In genomic region chr14:60971271-60971670, GRCh38 we compare ENCODE assay signal across 37 cellular contexts.
"Had no signal": no experiment of that assay in that cellular context is flagged by ENCODE, and none has a peak within 500 bp of the region (broad histone marks: within the 10 kb centered on the region; RNA-seq: fewer than 3 reads in every experiment).

No MANE protein-coding gene starts in this region.

- H3K9me3 ChIP-seq: breast epithelium, gastrocnemius medialis, heart right ventricle had no signal

- H3K27me3 ChIP-seq: adrenal gland, breast epithelium, cardiac muscle cell, dorsolateral prefrontal cortex, foreskin keratinocyte, gastrocnemius medialis, heart right ventricle had no signal

- H3K27me3 Mint-ChIP-seq: activated B cell treated with CpG ODN at 0.5 μM for 24 hours; activated CD8-positive, alpha-beta memory T cell treated with anti-CD3 and anti-CD28 coated beads, Interleukin-2, amount 10 ng/mL, durations not matched to agents 7 days and 5 days; activated naive CD4-positive, alpha-beta T cell treated with anti-CD3 and anti-CD28 coated beads, Interleukin-2, amount 50 U/mL, for 24 hours; activated naive CD8-positive, alpha-beta T cell treated with anti-CD3 and anti-CD28 coated beads for 36 hours; activated naive CD8-positive, alpha-beta T cell treated with anti-CD3 and anti-CD28 coated beads, Interleukin-2, amount 50 U/mL, for 24 hours; activated T-helper 17 cell treated with anti-CD3 and anti-CD28 coated beads, Interleukin-2, amount 50 U/mL, for 72 hours; brain; central memory CD8-positive, alpha-beta T cell; dendritic cell treated with granulocyte-macrophage colony-stimulating factor and Interleukin-4, amounts not matched to agents 40 ng/mL and 50 ng/mL, for 4 days; T-helper 17 cell had no signal

- H3K36me3 ChIP-seq: breast epithelium, gastrocnemius medialis had no signal

- H3K4me1 Mint-ChIP-seq: activated CD8-positive, alpha-beta memory T cell treated with anti-CD3 and anti-CD28 coated beads, Interleukin-2, amount 10 ng/mL, durations not matched to agents 7 days and 5 days; activated T-helper 17 cell treated with anti-CD3 and anti-CD28 coated beads, Interleukin-2, amount 50 U/mL, for 72 hours; endodermal cell had no signal

- DNase-seq: activated B cell treated with CpG ODN at 0.5 μM for 24 hours; activated CD4-positive, alpha-beta T cell treated with anti-CD3 and anti-CD28 coated beads for 48 hours; activated CD4-positive, alpha-beta T cell treated with anti-CD3 and anti-CD28 coated beads, Interleukin-2, amount 50 U/mL, for 1 hour; activated CD4-positive, alpha-beta T cell treated with anti-CD3 and anti-CD28 coated beads, Interleukin-2, amount 50 U/mL, for 48 hours; activated CD8-positive, alpha-beta memory T cell treated with anti-CD3 and anti-CD28 coated beads, Interleukin-2, amount 10 ng/mL, durations not matched to agents 7 days and 5 days; activated CD8-positive, alpha-beta memory T cell treated with anti-CD3 and anti-CD28 coated beads, Interleukin-2, amount 50 U/mL, for 4 hours; activated CD8-positive, alpha-beta T cell treated with anti-CD3 and anti-CD28 coated beads, Interleukin-2, amount 10 ng/mL, durations not matched to agents 7 days and 5 days; activated effector memory CD4-positive, alpha-beta T cell treated with Interleukin-2 at 50 U/mL for 16 hours; activated gamma-delta T cell treated with Interleukin-2 at 50 U/mL for 16 hours; activated naive CD4-positive, alpha-beta T cell treated with Interleukin-2 at 50 U/mL for 16 hours; activated naive CD8-positive, alpha-beta T cell treated with anti-CD3 and anti-CD28 coated beads for 36 hours; activated naive CD8-positive, alpha-beta T cell treated with anti-CD3 and anti-CD28 coated beads, Interleukin-2, amount 50 U/mL, for 24 hours; activated T-cell treated with anti-CD3 and anti-CD28 coated beads, Interleukin-2, amount 50 U/mL, for 1 hour; adrenal gland; amygdala; aorta; dorsolateral prefrontal cortex; effector memory CD4-positive, alpha-beta T cell; endodermal cell; foreskin keratinocyte; gastrocnemius medialis; heart right ventricle; T-helper 1 cell; T-helper 17 cell; T1000; WERI-Rb-1 had no signal

- H3K4me3 Mint-ChIP-seq: activated B cell treated with CpG ODN at 0.5 μM for 24 hours; activated CD8-positive, alpha-beta memory T cell treated with anti-CD3 and anti-CD28 coated beads, Interleukin-2, amount 10 ng/mL, durations not matched to agents 7 days and 5 days; activated CD8-positive, alpha-beta T cell treated with anti-CD3 and anti-CD28 coated beads, Interleukin-2, amount 10 ng/mL, durations not matched to agents 7 days and 5 days; activated naive CD4-positive, alpha-beta T cell treated with anti-CD3 and anti-CD28 coated beads, Interleukin-2, amount 50 U/mL, for 24 hours; activated naive CD8-positive, alpha-beta T cell treated with anti-CD3 and anti-CD28 coated beads for 36 hours; activated naive CD8-positive, alpha-beta T cell treated with anti-CD3 and anti-CD28 coated beads, Interleukin-2, amount 50 U/mL, for 24 hours; activated T-helper 17 cell treated with anti-CD3 and anti-CD28 coated beads, Interleukin-2, amount 50 U/mL, for 72 hours; brain; central memory CD8-positive, alpha-beta T cell; dendritic cell treated with granulocyte-macrophage colony-stimulating factor and Interleukin-4, amounts not matched to agents 40 ng/mL and 50 ng/mL, for 4 days; endodermal cell; T-helper 17 cell; T-helper 2 cell treated with Interferon-gamma antibody and Interleukin-4, amounts not matched to agents 5 μg/mL and 100 μg/mL, for 36 hours had no signal

- ATAC-seq: activated CD4-positive, CD25-positive, alpha-beta regulatory T cell treated with anti-CD3 and anti-CD28 coated beads, Interleukin-2, amount 50 U/mL, for 24 hours; activated CD8-positive, alpha-beta memory T cell treated with anti-CD3 and anti-CD28 coated beads, Interleukin-2, amount 10 ng/mL, durations not matched to agents 7 days and 5 days; activated CD8-positive, alpha-beta T cell treated with anti-CD3 and anti-CD28 coated beads, Interleukin-2, amount 10 ng/mL, durations not matched to agents 7 days and 5 days; activated naive CD8-positive, alpha-beta T cell treated with anti-CD3 and anti-CD28 coated beads, Interleukin-2, amount 50 U/mL, for 24 hours; activated T-helper 17 cell treated with anti-CD3 and anti-CD28 coated beads, Interleukin-2, amount 50 U/mL, for 72 hours; esophagus mucosa; foreskin keratinocyte; gastrocnemius medialis; heart right ventricle; T-helper 17 cell had no signal

- H3K4me3 ChIP-seq: adrenal gland, breast epithelium, cardiac muscle cell, coronary artery, dorsolateral prefrontal cortex, gastrocnemius medialis, heart right ventricle had no signal

- H3K9me3 Mint-ChIP-seq: activated B cell treated with CpG ODN at 0.5 μM for 24 hours; activated naive CD4-positive, alpha-beta T cell treated with anti-CD3 and anti-CD28 coated beads, Interleukin-2, amount 50 U/mL, for 24 hours; activated naive CD8-positive, alpha-beta T cell treated with anti-CD3 and anti-CD28 coated beads for 36 hours; activated naive CD8-positive, alpha-beta T cell treated with anti-CD3 and anti-CD28 coated beads, Interleukin-2, amount 50 U/mL, for 24 hours; activated T-helper 17 cell treated with anti-CD3 and anti-CD28 coated beads, Interleukin-2, amount 50 U/mL, for 72 hours; brain; central memory CD8-positive, alpha-beta T cell; dendritic cell treated with granulocyte-macrophage colony-stimulating factor and Interleukin-4, amounts not matched to agents 40 ng/mL and 50 ng/mL, for 4 days; endodermal cell; T-helper 2 cell treated with Interferon-gamma antibody and Interleukin-4, amounts not matched to agents 5 μg/mL and 100 μg/mL, for 36 hours had no signal

- H3K4me1 ChIP-seq: breast epithelium, heart right ventricle had no signal

- H3K27ac Mint-ChIP-seq: activated B cell treated with CpG ODN at 0.5 μM for 24 hours; activated CD8-positive, alpha-beta memory T cell treated with anti-CD3 and anti-CD28 coated beads, Interleukin-2, amount 10 ng/mL, durations not matched to agents 7 days and 5 days; activated CD8-positive, alpha-beta T cell treated with anti-CD3 and anti-CD28 coated beads, Interleukin-2, amount 10 ng/mL, durations not matched to agents 7 days and 5 days; activated naive CD4-positive, alpha-beta T cell treated with anti-CD3 and anti-CD28 coated beads, Interleukin-2, amount 50 U/mL, for 24 hours; activated naive CD8-positive, alpha-beta T cell treated with anti-CD3 and anti-CD28 coated beads for 36 hours; activated naive CD8-positive, alpha-beta T cell treated with anti-CD3 and anti-CD28 coated beads, Interleukin-2, amount 50 U/mL, for 24 hours; activated T-helper 17 cell treated with anti-CD3 and anti-CD28 coated beads, Interleukin-2, amount 50 U/mL, for 72 hours; dendritic cell treated with granulocyte-macrophage colony-stimulating factor and Interleukin-4, amounts not matched to agents 40 ng/mL and 50 ng/mL, for 4 days; endodermal cell; T-helper 17 cell; T-helper 2 cell treated with Interferon-gamma antibody and Interleukin-4, amounts not matched to agents 5 μg/mL and 100 μg/mL, for 36 hours had no signal

- H3K27ac ChIP-seq: adrenal gland, breast epithelium, cardiac muscle cell, coronary artery, dorsolateral prefrontal cortex, foreskin keratinocyte, gastrocnemius medialis, heart right ventricle, WERI-Rb-1 had no signal
